Comparison of ENCODE assay signal across 18 cellular contexts in the genomic region with DNA sequence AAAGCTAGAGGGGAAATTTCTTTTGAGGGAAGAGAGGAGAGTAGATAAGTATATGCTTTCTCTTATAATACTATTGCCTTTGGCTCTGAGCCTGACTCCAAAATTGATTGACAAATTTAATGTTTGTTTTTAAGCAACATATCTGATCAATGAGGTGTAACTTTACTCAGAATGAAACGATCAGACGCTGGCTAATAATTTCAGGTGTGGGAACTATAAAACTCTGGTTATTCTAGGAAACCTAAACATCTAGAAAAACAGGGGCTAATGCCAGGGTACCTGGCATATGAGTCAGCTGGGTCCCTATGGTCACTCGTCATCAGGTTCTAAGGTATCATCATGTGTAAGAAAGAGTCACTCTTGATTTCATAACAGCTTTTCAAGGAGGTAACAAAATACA.
"Had no signal": no experiment of that assay in that cellular context is flagged by ENCODE, and none has a peak within 500 bp of the region (broad histone marks: within the 10 kb centered on the region; RNA-seq: fewer than 3 reads in every experiment).

No MANE protein-coding gene starts in this region.

- DNase-seq: activated CD4-positive, alpha-beta T cell treated with anti-CD3 and anti-CD28 coated beads, Interleukin-2, amount 10 ng/mL, durations not matched to agents 7 days and 5 days; activated CD8-positive, alpha-beta memory T cell treated with anti-CD3 and anti-CD28 coated beads, Interleukin-2, amount 50 U/mL, for 4 hours; activated naive CD4-positive, alpha-beta T cell treated with anti-CD3 and anti-CD28 coated beads for 36 hours; activated T-cell treated with anti-CD3 and anti-CD28 coated beads, Interleukin-2, amount 50 U/mL, for 4 hours; hypothalamus; left ventricle myocardium superior; stimulated activated CD4-positive, alpha-beta T cell treated with anti-CD3 and anti-CD28 coated beads, Interleukin-2, amount 100 ng/mL, for 24 hours; stimulated activated naive CD4-positive, alpha-beta T cell treated with Interleukin-2 at 50 U/mL for 16 hours; T-helper 1 cell; T-helper 9 cell; thyroid gland had no signal

- H3K4me3 ChIP-seq: coronary artery, esophagus muscularis mucosa, thyroid gland had no signal

- H3K27ac ChIP-seq: coronary artery, esophagus muscularis mucosa, thyroid gland had no signal

- H3K4me1 ChIP-seq: esophagus muscularis mucosa had no signal

- ATAC-seq: activated T-cell treated with anti-CD3 and anti-CD28 coated beads, Interleukin-2, amount 50 U/mL, for 4 hours; left ventricle myocardium superior had no signal

- H3K27ac Mint-ChIP-seq: activated CD4-positive, alpha-beta T cell treated with anti-CD3 and anti-CD28 coated beads, Interleukin-2, amount 10 ng/mL, durations not matched to agents 7 days and 5 days; activated naive CD4-positive, alpha-beta T cell treated with anti-CD3 and anti-CD28 coated beads for 36 hours; memory B cell had no signal

- FAIRE-seq: keratinocyte had no signal

- H3K9me3 ChIP-seq: esophagus muscularis mucosa, thyroid gland had no signal

- H3K9me3 Mint-ChIP-seq: activated CD4-positive, alpha-beta T cell treated with anti-CD3 and anti-CD28 coated beads, Interleukin-2, amount 10 ng/mL, durations not matched to agents 7 days and 5 days; activated naive CD4-positive, alpha-beta T cell treated with anti-CD3 and anti-CD28 coated beads for 36 hours; activated T-cell treated with anti-CD3 and anti-CD28 coated beads, Interleukin-2, amount 50 U/mL, for 4 hours; brain; central memory CD8-positive, alpha-beta T cell; memory B cell; neural crest cell had no signal

- H3K4me1 Mint-ChIP-seq: activated CD4-positive, alpha-beta T cell treated with anti-CD3 and anti-CD28 coated beads, Interleukin-2, amount 10 ng/mL, durations not matched to agents 7 days and 5 days; brain; central memory CD8-positive, alpha-beta T cell; memory B cell had no signal

- H3K27me3 Mint-ChIP-seq: activated CD4-positive, alpha-beta T cell treated with anti-CD3 and anti-CD28 coated beads, Interleukin-2, amount 10 ng/mL, durations not matched to agents 7 days and 5 days; brain; central memory CD8-positive, alpha-beta T cell; memory B cell had no signal

- H3K27me3 ChIP-seq: esophagus muscularis mucosa, thyroid gland had no signal

- H3K4me3 Mint-ChIP-seq: activated CD4-positive, alpha-beta T cell treated with anti-CD3 and anti-CD28 coated beads, Interleukin-2, amount 10 ng/mL, durations not matched to agents 7 days and 5 days; activated naive CD4-positive, alpha-beta T cell treated with anti-CD3 and anti-CD28 coated beads for 36 hours; activated T-cell treated with anti-CD3 and anti-CD28 coated beads, Interleukin-2, amount 50 U/mL, for 4 hours; brain; central memory CD8-positive, alpha-beta T cell; memory B cell; neural crest cell had no signal
